1 cellular context compared by ENCODE assay signal in the genomic region with DNA sequence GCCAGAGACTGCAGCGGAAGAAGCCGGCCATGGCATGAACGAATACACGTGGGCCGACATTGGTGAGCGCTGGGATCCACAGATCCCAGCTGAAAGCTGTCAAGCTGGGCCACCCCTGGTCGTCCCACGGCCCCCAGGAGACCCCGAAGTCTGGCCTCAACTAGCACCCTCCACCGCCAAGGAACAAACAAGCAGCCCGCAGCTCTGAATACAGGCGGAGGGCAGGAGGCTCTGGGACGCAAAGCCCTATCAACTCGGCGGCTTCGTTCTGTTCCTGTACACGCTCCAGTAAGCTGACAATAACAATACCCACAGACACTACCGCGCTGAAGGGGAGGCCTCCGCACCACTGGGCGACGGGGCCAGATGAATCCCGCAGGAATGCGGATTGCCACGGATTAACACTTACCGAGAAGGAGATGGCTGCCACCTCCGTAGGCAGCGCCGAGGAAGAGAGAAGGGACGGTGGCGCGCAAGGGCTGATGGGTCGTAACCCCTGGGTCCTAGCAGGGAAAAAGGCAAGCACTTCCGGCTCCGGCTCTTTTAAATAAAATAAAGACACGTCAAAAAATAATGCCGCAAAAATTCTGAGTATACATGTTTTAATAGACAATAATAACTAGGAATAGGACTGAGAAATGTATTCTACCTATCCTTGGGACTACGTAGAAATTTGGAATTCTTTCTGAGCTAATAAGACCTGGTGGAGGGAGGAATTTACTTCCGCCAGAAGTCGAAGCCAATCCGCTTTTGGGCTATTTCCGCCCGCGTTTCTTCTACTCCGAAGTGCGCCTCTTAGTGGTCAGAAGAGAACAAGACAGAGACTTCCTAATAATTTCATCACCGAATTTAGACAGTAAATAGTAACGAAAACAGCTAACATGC.
TF ChIP-seq lines count a peak whose summit lies in the region.

Gene RPL32 (minus strand): TSS at position 481 of the 885 bp plus-strand sequence. CDS start 1,328 bp downstream, outside the sequence.

TF ChIP-seq in HepG2, 621 proteins besides CTCF, POLR2A, EP300 and RAD21 (continued from another document and continues in another):
- TF ChIP-seq KIAA2018 (CRISPR knock-in tag; IDR thresholded peaks at IDR 0.05; ENCODE audit: borderline replicate concordance) (no peak), TAF1 (CRISPR knock-in tag; IDR thresholded peaks at IDR 0.05) (peak; percentile 97), ZNF674 (CRISPR knock-in tag; IDR thresholded peaks at IDR 0.05; ENCODE audit: low read depth) (no peak), ZNF234 (CRISPR knock-in tag; conservative IDR thresholded peaks at IDR 0.05) (no peak), ZNF615 (CRISPR knock-in tag; IDR thresholded peaks at IDR 0.05; ENCODE audit: borderline replicate concordance) (0 out of 2 replicates have a peak, but pooled peaks have one; percentile 56), NCOA1 (CRISPR knock-in tag; IDR thresholded peaks at IDR 0.05) (no peak), AGO1 (IDR thresholded peaks at IDR 0.05; ENCODE audit: low read depth, low read length, poor library complexity, severe bottlenecking) (peak; percentile 56), NR2F1 (CRISPR knock-in tag; IDR thresholded peaks at IDR 0.05) (peak; percentile 1 to 88; a peak in 2 of 4 replicates), THYN1 (CRISPR knock-in tag; IDR thresholded peaks at IDR 0.05; ENCODE audit: borderline replicate concordance, low read depth) (no peak), ZNF607 (CRISPR knock-in tag; IDR thresholded peaks at IDR 0.05; ENCODE audit: borderline replicate concordance) (peak; percentile 27; the same call in 1 of the 2 replicates), ZNF652 (CRISPR knock-in tag; IDR thresholded peaks at IDR 0.05; ENCODE audit: borderline replicate concordance, low read depth) (peak; percentile 8; the same call in 1 of the 2 replicates), ZNF782 (CRISPR knock-in tag; IDR thresholded peaks at IDR 0.05; ENCODE audit: borderline replicate concordance) (no peak), DMTF1 (CRISPR knock-in tag; IDR thresholded peaks at IDR 0.05) (no peak), ZNF792 (CRISPR knock-in tag; IDR thresholded peaks at IDR 0.05) (peak; percentile 75), CENPX (CRISPR knock-in tag; IDR thresholded peaks at IDR 0.05) (no peak), E2F1 (CRISPR knock-in tag; IDR thresholded peaks at IDR 0.05) (peak; percentile 80), ZNF20 (CRISPR knock-in tag; IDR thresholded peaks at IDR 0.05) (no peak), ATF2 (CRISPR knock-in tag; IDR thresholded peaks at IDR 0.05) (no peak), SUZ12 (IDR thresholded peaks at IDR 0.05; ENCODE audit: low read depth, low read length) (peak; percentile 38; the same call in 1 of the 2 replicates), PBX2 (CRISPR knock-in tag; IDR thresholded peaks at IDR 0.05) (no peak), MZF1 (CRISPR knock-in tag; IDR thresholded peaks at IDR 0.05; ENCODE audit: borderline replicate concordance) (no peak), RFX3 (CRISPR knock-in tag; IDR thresholded peaks at IDR 0.05) (no peak), SP5 (CRISPR knock-in tag; IDR thresholded peaks at IDR 0.05; ENCODE audit: borderline replicate concordance, low read depth) (no peak), ZNF253 (CRISPR knock-in tag; IDR thresholded peaks at IDR 0.05; ENCODE audit: borderline replicate concordance) (no peak), ZGPAT (CRISPR knock-in tag; IDR thresholded peaks at IDR 0.05) (0 out of 2 replicates have a peak, but pooled peaks have one; percentile 52), ZNF17 (CRISPR knock-in tag; IDR thresholded peaks at IDR 0.05) (no peak), NR1H2 (CRISPR knock-in tag; IDR thresholded peaks at IDR 0.05; ENCODE audit: borderline replicate concordance, low read depth) (no peak)
- TF ChIP-seq, protein P1, sequence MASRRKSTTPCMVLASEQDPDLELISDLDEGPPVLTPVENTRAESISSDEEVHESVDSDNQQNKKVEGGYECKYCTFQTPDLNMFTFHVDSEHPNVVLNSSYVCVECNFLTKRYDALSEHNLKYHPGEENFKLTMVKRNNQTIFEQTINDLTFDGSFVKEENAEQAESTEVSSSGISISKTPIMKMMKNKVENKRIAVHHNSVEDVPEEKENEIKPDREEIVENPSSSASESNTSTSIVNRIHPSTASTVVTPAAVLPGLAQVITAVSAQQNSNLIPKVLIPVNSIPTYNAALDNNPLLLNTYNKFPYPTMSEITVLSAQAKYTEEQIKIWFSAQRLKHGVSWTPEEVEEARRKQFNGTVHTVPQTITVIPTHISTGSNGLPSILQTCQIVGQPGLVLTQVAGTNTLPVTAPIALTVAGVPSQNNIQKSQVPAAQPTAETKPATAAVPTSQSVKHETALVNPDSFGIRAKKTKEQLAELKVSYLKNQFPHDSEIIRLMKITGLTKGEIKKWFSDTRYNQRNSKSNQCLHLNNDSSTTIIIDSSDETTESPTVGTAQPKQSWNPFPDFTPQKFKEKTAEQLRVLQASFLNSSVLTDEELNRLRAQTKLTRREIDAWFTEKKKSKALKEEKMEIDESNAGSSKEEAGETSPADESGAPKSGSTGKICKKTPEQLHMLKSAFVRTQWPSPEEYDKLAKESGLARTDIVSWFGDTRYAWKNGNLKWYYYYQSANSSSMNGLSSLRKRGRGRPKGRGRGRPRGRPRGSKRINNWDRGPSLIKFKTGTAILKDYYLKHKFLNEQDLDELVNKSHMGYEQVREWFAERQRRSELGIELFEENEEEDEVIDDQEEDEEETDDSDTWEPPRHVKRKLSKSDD (CRISPR knock-in tag; IDR thresholded peaks at IDR 0.05; ENCODE audit: low read depth) = 0 out of 2 replicates have a peak, but pooled peaks have one; percentile 67
- TF ChIP-seq, protein P2, sequence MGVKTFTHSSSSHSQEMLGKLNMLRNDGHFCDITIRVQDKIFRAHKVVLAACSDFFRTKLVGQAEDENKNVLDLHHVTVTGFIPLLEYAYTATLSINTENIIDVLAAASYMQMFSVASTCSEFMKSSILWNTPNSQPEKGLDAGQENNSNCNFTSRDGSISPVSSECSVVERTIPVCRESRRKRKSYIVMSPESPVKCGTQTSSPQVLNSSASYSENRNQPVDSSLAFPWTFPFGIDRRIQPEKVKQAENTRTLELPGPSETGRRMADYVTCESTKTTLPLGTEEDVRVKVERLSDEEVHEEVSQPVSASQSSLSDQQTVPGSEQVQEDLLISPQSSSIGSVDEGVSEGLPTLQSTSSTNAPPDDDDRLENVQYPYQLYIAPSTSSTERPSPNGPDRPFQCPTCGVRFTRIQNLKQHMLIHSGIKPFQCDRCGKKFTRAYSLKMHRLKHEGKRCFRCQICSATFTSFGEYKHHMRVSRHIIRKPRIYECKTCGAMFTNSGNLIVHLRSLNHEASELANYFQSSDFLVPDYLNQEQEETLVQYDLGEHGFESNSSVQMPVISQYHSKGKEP (CRISPR knock-in tag; IDR thresholded peaks at IDR 0.05) = no peak
- TF ChIP-seq, protein P3, sequence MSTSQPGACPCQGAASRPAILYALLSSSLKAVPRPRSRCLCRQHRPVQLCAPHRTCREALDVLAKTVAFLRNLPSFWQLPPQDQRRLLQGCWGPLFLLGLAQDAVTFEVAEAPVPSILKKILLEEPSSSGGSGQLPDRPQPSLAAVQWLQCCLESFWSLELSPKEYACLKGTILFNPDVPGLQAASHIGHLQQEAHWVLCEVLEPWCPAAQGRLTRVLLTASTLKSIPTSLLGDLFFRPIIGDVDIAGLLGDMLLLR (CRISPR knock-in tag; IDR thresholded peaks at IDR 0.05) = no peak
